Comparison of ENCODE assay signal across 21 cellular contexts in genomic region chr10:667602-668143, GRCh38. TPM values are rescaled to one million over a fixed set of nuclear protein-coding genes. Genes with fewer than 3 reads are reported as not detected.
A peak's percentile ranks its signal among the peaks of the same experiment; 100 is the strongest.
DNase-seq lines count a peak whose midpoint lies in the region; ATAC-seq, FAIRE-seq and TF ChIP-seq lines count a peak whose summit lies in the region.
"Had no signal": no experiment of that assay in that cellular context is flagged by ENCODE, and none has a peak within 500 bp of the region (broad histone marks: within the 10 kb centered on the region; RNA-seq: fewer than 3 reads in every experiment).

No MANE protein-coding gene starts in this region.

- no peak for ATAC-seq in HG02973 (IDR thresholded peaks at IDR 0.05; ENCODE audit: unreplicated experiment)
- ATAC-seq: Right ventricle myocardium inferior had no signal

- H3K27ac Mint-ChIP-seq in endodermal cell = no peak overlapping the region
- H3K27ac Mint-ChIP-seq: CD4-positive, CD25-positive, alpha-beta regulatory T cell had no signal

- H3K36me3 ChIP-seq in WERI-Rb-1 (no peaks in the 10 kb centered on the region), endodermal cell (ENCODE audit: control insufficient read depth, insufficient read depth, low read length) (no peaks in the 10 kb centered on the region)
- H3K36me3 ChIP-seq: HAP-1, Peyer's patch had no signal

- H3K9me3 Mint-ChIP-seq in endodermal cell = peaks cover 9% of the 10 kb centered on the region

- no peaks in the 10 kb centered on the region for H3K4me1 ChIP-seq in endodermal cell (ENCODE audit: control insufficient read depth, insufficient read depth, low read length)

- DNase-seq in GM18507 (ENCODE audit: extremely low spot score, insufficient read length, low read depth) = no peak
- no peak for DNase-seq in WERI-Rb-1
- peak; percentile 10 for DNase-seq in endodermal cell
- DNase-seq in substantia nigra (lab: John Stamatoyannopoulos, UW) = no peak
- DNase-seq in stimulated activated CD4-positive, alpha-beta T cell treated with anti-CD3 and anti-CD28 coated beads, Interleukin-12 subunit alpha, Interleukin-12 subunit beta, amount 100 ng/mL, for 4 hours = no peak
- no peak for DNase-seq in NCI-H1105 (lab: John Stamatoyannopoulos, UW)
- no peak for DNase-seq in NCI-H526 (lab: John Stamatoyannopoulos, UW)
- DNase-seq: CD4-positive, CD25-positive, alpha-beta regulatory T cell; COR-L47; Karpas-422; NCI-H1436; NCI-H1930; NCI-H526 treated with DMSO at 0.1 percent for 48 hours; NK-92 treated with Interleukin-12 subunit alpha and Interleukin-12 subunit beta, amount 100 ng/mL, for 24 hours; Peyer's patch; SW 1271; T-helper 2 cell had no signal

- TF ChIP-seq CTCF in WERI-Rb-1 (IDR thresholded peaks at IDR 0.05; ENCODE audit: low read depth, low read length) (no peak), endodermal cell (conservative IDR thresholded peaks at IDR 0.05) (no peak)

- H3K4me3 Mint-ChIP-seq in endodermal cell = no peak overlapping the region
- H3K4me3 Mint-ChIP-seq: CD4-positive, CD25-positive, alpha-beta regulatory T cell had no signal

- WGBS in endodermal cell (ENCODE audit: insufficient coverage in 1 of 2, insufficient read length in 1 of 2), 2 experiments = 91 to 98% methylated on average over 7 of the region's 7 CpGs

- H3K9ac ChIP-seq in endodermal cell (ENCODE audit: extremely low read depth, low read length, poor library complexity, severe bottlenecking) = no peak overlapping the region

- peaks cover 1% of the 10 kb centered on the region for H3K4me1 Mint-ChIP-seq in endodermal cell

- H3K9me3 ChIP-seq in WERI-Rb-1 (ENCODE audit: severe bottlenecking) (no peaks in the 10 kb centered on the region), endodermal cell (ENCODE audit: control insufficient read depth, low read length) (no peaks in the 10 kb centered on the region)
- H3K9me3 ChIP-seq: HAP-1, Peyer's patch had no signal

- H3K4me3 ChIP-seq in WERI-Rb-1 (ENCODE audit: low read depth, low read length) (no peak overlapping the region), endodermal cell (ENCODE audit: low read length) (no peak overlapping the region)
- H3K4me3 ChIP-seq: HAP-1, Peyer's patch had no signal

- H3K27me3 ChIP-seq in WERI-Rb-1 (ENCODE audit: insufficient read depth, low read depth, severe bottlenecking) = no peaks in the 10 kb centered on the region
- no peaks in the 10 kb centered on the region for H3K27me3 ChIP-seq in endodermal cell (ENCODE audit: control insufficient read depth, insufficient read depth, low read length, poor library complexity, severe bottlenecking)
- H3K27me3 ChIP-seq: Peyer's patch had no signal

- peaks cover 2% of the 10 kb centered on the region for H3K36me3 Mint-ChIP-seq in endodermal cell (ENCODE audit: low read depth)
- H3K36me3 Mint-ChIP-seq: CD4-positive, CD25-positive, alpha-beta regulatory T cell had no signal

- peak; percentile 41 for FAIRE-seq in GM18507 (lab: Jason Lieb, UNC)
- FAIRE-seq: G401.6 had no signal

- H3K27me3 Mint-ChIP-seq in endodermal cell (ENCODE audit: insufficient read depth) = no peaks in the 10 kb centered on the region
- H3K27me3 Mint-ChIP-seq: CD4-positive, CD25-positive, alpha-beta regulatory T cell had no signal

- H3K27ac ChIP-seq in WERI-Rb-1 (0 out of 2 replicates have a peak overlapping the region, but pooled peaks have one; percentile 33), endodermal cell (ENCODE audit: low read depth, low read length) (no peak overlapping the region), substantia nigra (ENCODE audit: low read depth, low read length, poor library complexity, severe bottlenecking) (peak overlapping the region; percentile 41)
- H3K27ac ChIP-seq: Peyer's patch had no signal

RNA-seq across cellular contexts. Expression of gene DIP2C, which starts 21.8 kb away (rescaled TPM):
- 10 to 100 TPM; 13.0 to 13.7 TPM for total RNA-seq in endodermal cell
- 13.5 TPM for polyA plus RNA-seq in endodermal cell (2013, experiment 1 of 2)
- polyA plus RNA-seq in endodermal cell (2013, experiment 2 of 2) = 13.2 TPM
